In genomic region chrX:37787353-37787869, GRCh38 we compare ENCODE assay signal across 10 cellular contexts. TPM values are rescaled to one million over a fixed set of nuclear protein-coding genes. Genes with fewer than 3 reads are reported as not detected.
DNase-seq lines count a peak whose midpoint lies in the region; ATAC-seq and TF ChIP-seq lines count a peak whose summit lies in the region.
"Had no signal": no experiment of that assay in that cellular context is flagged by ENCODE, and none has a peak within 500 bp of the region (broad histone marks: within the 10 kb centered on the region; RNA-seq: fewer than 3 reads in every experiment).

No MANE protein-coding gene starts in this region.

- TF ChIP-seq CTCF in chondrocyte (IDR thresholded peaks at IDR 0.05) = no peak
- no peak for TF ChIP-seq CTCF in GM10248 (IDR thresholded peaks at IDR 0.05; ENCODE audit: control extremely low read depth, extremely low read depth, low read depth, missing control alignments)

- H3K36me3 Mint-ChIP-seq in activated naive CD8-positive, alpha-beta T cell treated with anti-CD3 and anti-CD28 coated beads, Interleukin-2, amount 50 U/mL, for 24 hours (ENCODE audit: low read depth) = no peaks in the 10 kb centered on the region
- H3K36me3 Mint-ChIP-seq in chondrocyte (ENCODE audit: low read depth) = no peaks in the 10 kb centered on the region

- TF ChIP-seq POLR2A in GM18505 (IDR thresholded peaks at IDR 0.05; ENCODE audit: borderline replicate concordance, extremely low read depth, insufficient read depth, insufficient read length) = no peak

- no peaks in the 10 kb centered on the region for H3K4me1 ChIP-seq in SJCRH30
- H3K4me1 ChIP-seq: stomach had no signal

- DNase-seq in activated naive CD8-positive, alpha-beta T cell treated with anti-CD3 and anti-CD28 coated beads, Interleukin-2, amount 50 U/mL, for 24 hours = no peak
- DNase-seq in chondrocyte (ENCODE audit: low spot score) (no peak), GM10248 (ENCODE audit: extremely low spot score) (no peak), NCI-H524 treated with DMSO at 0.1 percent for 48 hours (lab: John Stamatoyannopoulos, UW) (no peak), SJCRH30 (no peak)
- DNase-seq: activated effector memory CD4-positive, alpha-beta T cell treated with anti-CD3 and anti-CD28 coated beads, Interleukin-2, amount 50 U/mL, for 16 hours; stomach had no signal

- no peaks in the 10 kb centered on the region for H3K9me3 Mint-ChIP-seq in activated naive CD8-positive, alpha-beta T cell treated with anti-CD3 and anti-CD28 coated beads, Interleukin-2, amount 50 U/mL, for 24 hours
- no peaks in the 10 kb centered on the region for H3K9me3 Mint-ChIP-seq in chondrocyte (ENCODE audit: low read depth)

- ATAC-seq in GM18505 (IDR thresholded peaks at IDR 0.05; ENCODE audit: unreplicated experiment) (peak; percentile 67), GM21526 (IDR thresholded peaks at IDR 0.05; ENCODE audit: low FRiP score, unreplicated experiment) (peak; percentile 62), HG03457 (IDR thresholded peaks at IDR 0.05; ENCODE audit: unreplicated experiment) (peak; percentile 51)
- ATAC-seq in activated naive CD8-positive, alpha-beta T cell treated with anti-CD3 and anti-CD28 coated beads, Interleukin-2, amount 50 U/mL, for 24 hours = no peak

- peak overlapping the region; percentile 34 for H3K4me3 Mint-ChIP-seq in activated naive CD8-positive, alpha-beta T cell treated with anti-CD3 and anti-CD28 coated beads, Interleukin-2, amount 50 U/mL, for 24 hours
- no peak overlapping the region for H3K4me3 Mint-ChIP-seq in chondrocyte (ENCODE audit: unreplicated experiment)

- H3K4me1 Mint-ChIP-seq in activated naive CD8-positive, alpha-beta T cell treated with anti-CD3 and anti-CD28 coated beads, Interleukin-2, amount 50 U/mL, for 24 hours = peaks cover 32% of the 10 kb centered on the region
- H3K4me1 Mint-ChIP-seq in chondrocyte (ENCODE audit: low read depth) = no peaks in the 10 kb centered on the region

- no peaks in the 10 kb centered on the region for H3K36me3 ChIP-seq in SJCRH30
- H3K36me3 ChIP-seq: stomach had no signal

- H3K27me3 Mint-ChIP-seq in activated naive CD8-positive, alpha-beta T cell treated with anti-CD3 and anti-CD28 coated beads, Interleukin-2, amount 50 U/mL, for 24 hours = no peaks in the 10 kb centered on the region
- peaks cover 5% of the 10 kb centered on the region for H3K27me3 Mint-ChIP-seq in chondrocyte (ENCODE audit: low read depth)

- CTCF ChIA-PET in GM10248 (lab: Yijun Ruan, JAX) = interaction anchor here (0.9 to 1.9 kb wide), 2 partner anchors 10 to 38 kb away, joined by 3 to 8 read pairs; no protein-coding TSS in a partner anchor

- H3K27me3 ChIP-seq in SJCRH30 = no peaks in the 10 kb centered on the region
- H3K27me3 ChIP-seq: stomach had no signal

- no peak overlapping the region for H3K27ac ChIP-seq in SJCRH30

- no peak overlapping the region for H3K4me3 ChIP-seq in SJCRH30
- H3K4me3 ChIP-seq: stomach had no signal

- no peaks in the 10 kb centered on the region for H3K9me3 ChIP-seq in SJCRH30 (replicated peaks)
- H3K9me3 ChIP-seq: stomach had no signal

- peak overlapping the region; percentile 74 for H3K27ac Mint-ChIP-seq in activated naive CD8-positive, alpha-beta T cell treated with anti-CD3 and anti-CD28 coated beads, Interleukin-2, amount 50 U/mL, for 24 hours
- H3K27ac Mint-ChIP-seq in chondrocyte (ENCODE audit: unreplicated experiment) = no peak overlapping the region

- POLR2A ChIA-PET in GM10248 (lab: Yijun Ruan, JAX) = no interaction called here

RNA-seq across cellular contexts. Expression of gene CYBB, which starts 7.6 kb away (rescaled TPM):
- not detected in 3 replicates for total RNA-seq in chondrocyte
- total RNA-seq in SJCRH30 (2014; rRNA removed; shearing (Covaris generic)) = not detected in 2 replicates

RNA-seq across cellular contexts. Expression of gene DYNLT3, which starts 60.0 kb away (rescaled TPM):
- total RNA-seq in chondrocyte = 31.5 to 36.5 TPM (median 35.8 TPM) in 3 replicates
- not detected in 2 replicates for total RNA-seq in SJCRH30 (2014; rRNA removed; shearing (Covaris generic))

Comparison
In these comparisons a context has a peak if more than half of its experiments do, and no peak if none do; other contexts are left out.
1. RNA of gene DYNLT3, which starts 60.0 kb away (total RNA-seq): 31.5 to 36.5 TPM in chondrocyte; not detected in SJCRH30; every median in the first group is over 10 times any median in the second.